ENCODE assay signal across 19 cellular contexts in the genomic region with DNA sequence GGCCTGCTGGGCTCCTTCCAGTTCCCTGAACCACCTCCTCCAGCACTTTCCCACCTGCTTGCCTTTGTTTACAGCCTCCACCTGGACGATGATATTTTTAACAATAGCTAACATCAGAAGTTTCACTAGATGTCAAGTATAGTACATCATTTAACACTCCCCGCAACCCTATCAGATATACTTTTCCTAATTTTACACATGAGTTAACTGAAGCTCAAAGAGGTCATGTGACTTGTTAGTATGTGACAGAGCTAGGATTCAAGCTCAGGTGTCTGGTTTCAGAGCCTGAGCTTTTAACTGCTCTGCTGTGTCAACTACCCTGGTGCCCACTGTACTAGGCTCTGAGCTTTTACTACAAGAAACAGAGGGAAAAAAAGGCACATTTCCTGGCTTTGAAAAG.
"Had no signal": no experiment of that assay in that cellular context is flagged by ENCODE, and none has a peak within 500 bp of the region (broad histone marks: within the 10 kb centered on the region; RNA-seq: fewer than 3 reads in every experiment).

No MANE protein-coding gene starts in this region.

- H3K4me3 ChIP-seq: dorsolateral prefrontal cortex, esophagus squamous epithelium, mucosa of descending colon had no signal

- H3K27me3 ChIP-seq: brain microvascular endothelial cell, dorsolateral prefrontal cortex, esophagus squamous epithelium had no signal

- H3K4me1 ChIP-seq: esophagus squamous epithelium had no signal

- H3K27ac ChIP-seq: brain microvascular endothelial cell, dorsolateral prefrontal cortex, esophagus squamous epithelium had no signal

- ATAC-seq: activated CD8-positive, alpha-beta memory T cell treated with anti-CD3 and anti-CD28 coated beads, Interleukin-2, amount 10 ng/mL, durations not matched to agents 7 days and 5 days; activated naive CD4-positive, alpha-beta T cell treated with anti-CD3 and anti-CD28 coated beads, Interleukin-2, amount 50 U/mL, for 72 hours; left lobe of liver; mucosa of descending colon; naive thymus-derived CD8-positive, alpha-beta T cell; sciatic nerve; T-helper 17 cell had no signal

- H3K9me3 ChIP-seq: esophagus squamous epithelium, mucosa of descending colon had no signal

- DNase-seq: activated CD4-positive, alpha-beta T cell treated with anti-CD3 and anti-CD28 coated beads, Interleukin-2, amount 50 U/mL, for 4 hours; activated CD8-positive, alpha-beta memory T cell treated with anti-CD3 and anti-CD28 coated beads, Interleukin-2, amount 10 ng/mL, durations not matched to agents 7 days and 5 days; activated effector memory CD4-positive, alpha-beta T cell treated with Interleukin-2 at 50 U/mL for 16 hours; activated T-cell treated with anti-CD3 and anti-CD28 coated beads, Interleukin-2, amount 50 U/mL, for 24 hours; amygdala; brain microvascular endothelial cell; dorsolateral prefrontal cortex; esophagus squamous epithelium; foreskin fibroblast; head of caudate nucleus; mammary epithelial cell; mucosa of descending colon; naive thymus-derived CD8-positive, alpha-beta T cell; stimulated activated naive CD4-positive, alpha-beta T cell; T-helper 17 cell; trophoblast cell had no signal
